ENCODE assay signal across 16 cellular contexts in the genomic region with DNA sequence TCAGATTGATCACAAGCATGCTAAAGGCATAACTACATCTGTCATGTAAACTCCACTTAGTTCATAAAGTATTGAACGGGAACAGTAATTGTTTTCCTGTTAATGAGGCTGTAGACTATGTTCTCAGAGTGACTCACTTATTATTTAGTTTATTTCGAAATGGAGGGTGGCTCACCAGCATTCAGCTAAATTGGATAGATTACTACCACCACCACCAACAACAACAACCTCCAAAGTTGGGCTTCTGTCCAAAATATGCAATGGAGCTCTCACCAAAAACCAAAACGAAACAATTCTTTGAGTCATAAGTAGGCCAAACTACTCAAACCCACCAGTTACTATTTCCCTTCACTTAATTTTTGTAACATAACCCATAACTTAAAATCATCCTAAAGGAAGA.
DNase-seq lines count a peak whose midpoint lies in the region; ATAC-seq and TF ChIP-seq lines count a peak whose summit lies in the region.
"Had no signal": no experiment of that assay in that cellular context is flagged by ENCODE, and none has a peak within 500 bp of the region (broad histone marks: within the 10 kb centered on the region; RNA-seq: fewer than 3 reads in every experiment).

No MANE protein-coding gene starts in this region.

- H3K4me3 ChIP-seq in MG63 (no peak overlapping the region), choroid plexus epithelial cell (ENCODE audit: low read depth, low read length) (no peak overlapping the region)
- H3K4me3 ChIP-seq: left ventricle myocardium inferior, transverse colon had no signal

- DNase-seq in GM04503 (ENCODE audit: low read depth), result peak; percentile 63
- DNase-seq in MG63, result peak; percentile 17
- DNase-seq in choroid plexus epithelial cell (ENCODE audit: low read depth), result peak; percentile 50
- DNase-seq in renal cortical epithelial cell (ENCODE audit: low read depth), result peak; percentile 89
- DNase-seq in activated naive CD4-positive, alpha-beta T cell treated with anti-CD3 and anti-CD28 coated beads, Interleukin-2, amount 50 U/mL, for 16 hours, result no peak
- no peak for DNase-seq in RKO (ENCODE audit: low spot score)
- DNase-seq: activated naive CD4-positive, alpha-beta T cell treated with Interleukin-2 at 50 U/mL for 16 hours; caudate nucleus; CD8-positive, alpha-beta memory T cell; hypothalamus; left ventricle myocardium inferior; naive B cell; NCI-H1105 treated with DMSO at 0.1 percent for 48 hours; NCI-H2227 treated with DMSO at 0.1 percent for 48 hours; transverse colon had no signal

- TF ChIP-seq CTCF in choroid plexus epithelial cell (conservative IDR thresholded peaks at IDR 0.05; ENCODE audit: low read depth, low read length), result no peak

- no peak for ATAC-seq in HG02852 (IDR thresholded peaks at IDR 0.05; ENCODE audit: unreplicated experiment)

- no peaks in the 10 kb centered on the region for H3K9me3 ChIP-seq in MG63
- H3K9me3 ChIP-seq: left ventricle myocardium inferior, transverse colon had no signal

- H3K36me3 ChIP-seq in MG63, result no peaks in the 10 kb centered on the region
- H3K36me3 ChIP-seq: left ventricle myocardium inferior, transverse colon had no signal

- peaks cover 7% of the 10 kb centered on the region; the same call in 1 of the 2 replicates for H3K27me3 ChIP-seq in MG63
- H3K27me3 ChIP-seq: transverse colon had no signal

Comparison
In these comparisons a context has a peak if more than half of its experiments do, and no peak if none do; other contexts are left out.
1. DNase-seq: peak in GM04503 (single experiment), MG63 (single experiment), choroid plexus epithelial cell (single experiment) and renal cortical epithelial cell (single experiment); none in activated naive CD4-positive, alpha-beta T cell treated with anti-CD3 and anti-CD28 coated beads, Interleukin-2, amount 50 U/mL, for 16 hours (single experiment) and RKO (single experiment).